In genomic region chr14:72053662-72054061, GRCh38 we compare ENCODE assay signal across 7 cellular contexts.
"Had no signal": no experiment of that assay in that cellular context is flagged by ENCODE, and none has a peak within 500 bp of the region (broad histone marks: within the 10 kb centered on the region; RNA-seq: fewer than 3 reads in every experiment).

No MANE protein-coding gene starts in this region.

- ATAC-seq: K562 had no signal

- DNase-seq: GM23248, H9, HCEC 1CT, KG1 had no signal

- H2AFZ ChIP-seq: GM23248 had no signal

- H3K4me3 ChIP-seq: GM23248, K562 had no signal

- FAIRE-seq: H1, H54, K562 had no signal

- H3K9ac ChIP-seq: GM23248 had no signal

- H3K4me3 Mint-ChIP-seq: H9 had no signal

- H3K27ac ChIP-seq: GM23248 had no signal

- H3K9me3 Mint-ChIP-seq: H9 had no signal
